24 cellular contexts compared by ENCODE assay signal in the genomic region with DNA sequence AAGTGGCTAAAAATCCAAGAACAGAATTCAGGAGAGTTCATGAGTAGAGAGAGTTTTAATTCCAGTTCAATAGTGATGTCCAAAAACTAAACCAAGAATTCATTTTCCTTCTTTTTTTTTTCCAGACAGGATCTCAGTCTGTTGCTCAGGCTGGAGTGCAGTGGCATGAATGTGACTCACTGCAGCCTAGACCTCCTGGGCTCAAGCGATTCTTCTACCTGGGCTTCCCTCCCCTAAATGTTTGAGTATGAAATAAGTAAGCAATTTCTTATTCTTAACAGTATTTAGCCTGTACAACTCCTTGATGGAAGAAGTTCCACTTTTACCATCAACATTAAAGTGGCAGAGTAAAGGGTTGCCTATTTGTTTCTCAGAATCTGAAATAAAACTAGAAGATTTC. TPM values are rescaled to one million over a fixed set of nuclear protein-coding genes. Genes with fewer than 3 reads are reported as not detected.
DNase-seq lines count a peak whose midpoint lies in the region; ATAC-seq, FAIRE-seq and TF ChIP-seq lines count a peak whose summit lies in the region.
"Had no signal": no experiment of that assay in that cellular context is flagged by ENCODE, and none has a peak within 500 bp of the region (broad histone marks: within the 10 kb centered on the region; RNA-seq: fewer than 3 reads in every experiment).

No MANE protein-coding gene starts in this region.

- TF ChIP-seq CTCF in HFFc6 (IDR thresholded peaks at IDR 0.05) = no peak
- TF ChIP-seq CTCF in astrocyte (IDR thresholded peaks at IDR 0.05; ENCODE audit: insufficient read depth, low read depth, low read length) = no peak

- no peak overlapping the region for H3K4me3 ChIP-seq in astrocyte (ENCODE audit: insufficient read depth, low read depth, low read length)
- H3K4me3 ChIP-seq: BLaER1, SJCRH30 had no signal

- no peak overlapping the region for H3K9ac ChIP-seq in astrocyte (ENCODE audit: low read length)
- H3K9ac ChIP-seq: BLaER1 had no signal

- H3K4me1 ChIP-seq in astrocyte (ENCODE audit: insufficient read depth, low read length) = peaks cover 10% of the 10 kb centered on the region

- H3K36me3 Mint-ChIP-seq in HFFc6 (ENCODE audit: low read depth) (peaks cover 31% of the 10 kb centered on the region), astrocyte (ENCODE audit: low read depth, unreplicated experiment) (peaks cover 14% of the 10 kb centered on the region)

- H3K9me3 Mint-ChIP-seq in HFFc6 (no peaks in the 10 kb centered on the region), astrocyte (ENCODE audit: unreplicated experiment) (no peaks in the 10 kb centered on the region)
- H3K9me3 Mint-ChIP-seq: CD8-positive, alpha-beta memory T cell; IgD-negative memory B cell had no signal

- peaks cover 43% of the 10 kb centered on the region for H3K4me1 Mint-ChIP-seq in HFFc6 (ENCODE audit: low read depth)
- H3K4me1 Mint-ChIP-seq in astrocyte (ENCODE audit: low read depth, unreplicated experiment) = peaks cover 22% of the 10 kb centered on the region

- no peak overlapping the region for H2AFZ ChIP-seq in astrocyte (ENCODE audit: low read depth, low read length)

- H3K27ac Mint-ChIP-seq in HFFc6 = peak overlapping the region; percentile 42; the same call in 1 of the 2 replicates
- peak overlapping the region; percentile 78 for H3K27ac Mint-ChIP-seq in astrocyte (ENCODE audit: unreplicated experiment)

- H3K4me2 ChIP-seq in astrocyte (ENCODE audit: low read length) = peak overlapping the region; percentile 40
- H3K4me2 ChIP-seq: BLaER1 had no signal

- no peak overlapping the region for H3K27ac ChIP-seq in astrocyte (ENCODE audit: low read depth, low read length)
- H3K27ac ChIP-seq: BLaER1, SJCRH30 had no signal

- H3K27me3 Mint-ChIP-seq in HFFc6 (ENCODE audit: insufficient read depth) = no peaks in the 10 kb centered on the region
- no peaks in the 10 kb centered on the region for H3K27me3 Mint-ChIP-seq in astrocyte (ENCODE audit: low read depth, unreplicated experiment)
- H3K27me3 Mint-ChIP-seq: CD8-positive, alpha-beta memory T cell; IgD-negative memory B cell had no signal

- FAIRE-seq in astrocyte (lab: Jason Lieb, UNC) = no peak

- peaks cover 25% of the 10 kb centered on the region for H3K79me2 ChIP-seq in astrocyte (ENCODE audit: insufficient read depth, low read length)

- no peaks in the 10 kb centered on the region for H3K9me3 ChIP-seq in astrocyte (ENCODE audit: insufficient read depth, low read depth, low read length)
- H3K9me3 ChIP-seq: BLaER1, SJCRH30 had no signal

- no peak for DNase-seq in HFFc6
- peak; percentile 16 for DNase-seq in astrocyte (ENCODE audit: low read depth)
- peak; percentile 24 for DNase-seq in iris pigment epithelial cell (ENCODE audit: low read depth)
- no peak for DNase-seq in activated CD4-positive, CD25-positive, alpha-beta regulatory T cell treated with anti-CD3 and anti-CD28 coated beads, Interleukin-2, amount 50 U/mL, for 72 hours
- DNase-seq in NCI-H1105 treated with DMSO at 0.1 percent for 48 hours (lab: John Stamatoyannopoulos, UW) = no peak
- DNase-seq in iPS-NIHi11 (ENCODE audit: low spot score) = no peak
- DNase-seq: Calu3; CD8-positive, alpha-beta memory T cell; DMS53; EL; GF-D8; GOT3; HCEC 1CT; NCI-H1417; NCI-H1694 treated with DMSO at 0.1 percent for 48 hours; NCI-H2081 treated with DMSO at 0.1 percent for 48 hours; NCI-H2171 treated with DMSO at 0.1 percent for 48 hours; NCI-H524 treated with DMSO at 0.1 percent for 48 hours; NCI-H82; SJCRH30 had no signal

- H3K36me3 ChIP-seq in astrocyte (ENCODE audit: insufficient read depth, low read length) = peaks cover 6% of the 10 kb centered on the region

- H3K27me3 ChIP-seq in astrocyte (ENCODE audit: insufficient read depth, low read length) = no peaks in the 10 kb centered on the region
- H3K27me3 ChIP-seq: BLaER1, SJCRH30 had no signal

- H3K4me3 Mint-ChIP-seq in HFFc6 (no peak overlapping the region), astrocyte (ENCODE audit: unreplicated experiment) (peak overlapping the region; percentile 4)

- peaks cover 8% of the 10 kb centered on the region for H4K20me1 ChIP-seq in astrocyte (ENCODE audit: insufficient read depth, low read length)

- no peak for ATAC-seq in HG03097 (IDR thresholded peaks at IDR 0.05; ENCODE audit: low FRiP score, unreplicated experiment)
- ATAC-seq: Panc1 had no signal

RNA-seq across cellular contexts. Expression of gene COMMD6, which starts 3.8 kb away (rescaled TPM):
- 100 to 1,000 TPM; 142 to 177 (median 152) TPM for total RNA-seq in HFFc6 (2021; fragmentation: NEBNext Ultra II Directional; extraction: Animal tissue kit (Norgen Biotek cat#: 25700))
- 186 and 209 TPM in 2 replicates for total RNA-seq in astrocyte

RNA-seq across cellular contexts. Expression of gene UCHL3, which starts 15.7 kb away (rescaled TPM):
- 10 to 100 TPM; 51.4 to 67.4 (median 54.4) TPM for total RNA-seq in HFFc6 (2021; fragmentation: NEBNext Ultra II Directional; extraction: Animal tissue kit (Norgen Biotek cat#: 25700))
- 58.0 and 59.2 TPM in 2 replicates for total RNA-seq in astrocyte

RNA-seq across cellular contexts. Expression of gene TBC1D4, which starts 51.9 kb away (rescaled TPM):
- 10 to 100 TPM; 13.6 to 20.6 (median 16.6) TPM for total RNA-seq in HFFc6 (2021; fragmentation: NEBNext Ultra II Directional; extraction: Animal tissue kit (Norgen Biotek cat#: 25700))
- 24.0 and 25.6 TPM in 2 replicates for total RNA-seq in astrocyte

Comparison
In these comparisons a context has a peak if more than half of its experiments do, and no peak if none do; other contexts are left out.
1. DNase-seq: peak in astrocyte (single experiment) and iris pigment epithelial cell (single experiment); none in HFFc6 (single experiment), activated CD4-positive, CD25-positive, alpha-beta regulatory T cell treated with anti-CD3 and anti-CD28 coated beads, Interleukin-2, amount 50 U/mL, for 72 hours (single experiment), NCI-H1105 treated with DMSO at 0.1 percent for 48 hours (single experiment) and iPS-NIHi11 (single experiment).